In genomic region chr9:32551491-32552049, GRCh38 we compare ENCODE assay signal across 8 cellular contexts. TPM values are rescaled to one million over a fixed set of nuclear protein-coding genes. Genes with fewer than 3 reads are reported as not detected.
DNase-seq lines count a peak whose midpoint lies in the region; ATAC-seq and TF ChIP-seq lines count a peak whose summit lies in the region.

No MANE protein-coding gene starts in this region.

- peaks cover 35% of the 10 kb centered on the region for H3K4me1 Mint-ChIP-seq in activated CD8-positive, alpha-beta memory T cell treated with anti-CD3 and anti-CD28 coated beads, Interleukin-2, amount 10 ng/mL, durations not matched to agents 7 days and 5 days

- DNase-seq in AG04450 (ENCODE audit: low read depth, low spot score) (no peak), GM20000 (ENCODE audit: low spot score) (peak; percentile 39), NCI-H446 (lab: John Stamatoyannopoulos, UW) (peak; percentile 52 to 74), epithelial cell of esophagus (ENCODE audit: low read depth) (peak; percentile 34)
- DNase-seq in activated CD8-positive, alpha-beta memory T cell treated with anti-CD3 and anti-CD28 coated beads, Interleukin-2, amount 10 ng/mL, durations not matched to agents 7 days and 5 days: peak; percentile 64

- H3K36me3 Mint-ChIP-seq in activated CD8-positive, alpha-beta memory T cell treated with anti-CD3 and anti-CD28 coated beads, Interleukin-2, amount 10 ng/mL, durations not matched to agents 7 days and 5 days: peaks cover 15% of the 10 kb centered on the region

- no peaks in the 10 kb centered on the region for H3K27me3 Mint-ChIP-seq in activated CD8-positive, alpha-beta memory T cell treated with anti-CD3 and anti-CD28 coated beads, Interleukin-2, amount 10 ng/mL, durations not matched to agents 7 days and 5 days

- H3K27ac ChIP-seq in AG04450 (ENCODE audit: low read depth, low read length): peak overlapping the region; percentile 97
- peak overlapping the region; percentile 99 for H3K27ac ChIP-seq in muscle layer of duodenum (ENCODE audit: low read length)
- H3K27ac ChIP-seq in stomach smooth muscle (ENCODE audit: low read length): peak overlapping the region; percentile 94

- H3K27me3 ChIP-seq in AG04450 (ENCODE audit: control insufficient read depth, insufficient read depth, low read length) (no peaks in the 10 kb centered on the region), muscle layer of duodenum (ENCODE audit: low read depth, low read length) (no peaks in the 10 kb centered on the region), stomach smooth muscle (ENCODE audit: control insufficient read depth in 1 of 2, insufficient read depth in 2 of 2, low read length in 2 of 2) (no peaks in the 10 kb centered on the region)

- peak overlapping the region; percentile 96 for H3K4me3 Mint-ChIP-seq in activated CD8-positive, alpha-beta memory T cell treated with anti-CD3 and anti-CD28 coated beads, Interleukin-2, amount 10 ng/mL, durations not matched to agents 7 days and 5 days

- peaks cover 0 to 23% of the 10 kb centered on the region in 2 donors for H3K4me1 ChIP-seq in muscle layer of duodenum (ENCODE audit: control insufficient read depth in 1 of 2, insufficient read depth in 2 of 2, low read length in 2 of 2)
- peaks cover 11% of the 10 kb centered on the region for H3K4me1 ChIP-seq in stomach smooth muscle (ENCODE audit: control insufficient read depth, insufficient read depth, low read length)

- H3K9me3 ChIP-seq in AG04450 (ENCODE audit: control insufficient read depth, insufficient read depth, low read length) (no peaks in the 10 kb centered on the region), muscle layer of duodenum (ENCODE audit: control insufficient read depth in 1 of 2, low read length in 2 of 2) (no peaks in the 10 kb centered on the region), stomach smooth muscle (ENCODE audit: control insufficient read depth in 2 of 2, low read length in 2 of 2) (no peaks in the 10 kb centered on the region)

- no peak for TF ChIP-seq CTCF in AG04450 (IDR thresholded peaks at IDR 0.05; ENCODE audit: low read depth, low read length)
- no peak for TF ChIP-seq CTCF in GM20000 (IDR thresholded peaks at IDR 0.05; ENCODE audit: extremely low read depth, missing control alignments)
- no peak for TF ChIP-seq CTCF in epithelial cell of esophagus (IDR thresholded peaks at IDR 0.05; ENCODE audit: insufficient read depth, low read depth, low read length, missing control alignments)

- H3K4me3 ChIP-seq in AG04450 (ENCODE audit: low read depth, low read length) (peak overlapping the region; percentile 82), epithelial cell of esophagus (ENCODE audit: low read length) (peak overlapping the region; percentile 63), muscle layer of duodenum (ENCODE audit: low read depth in 1 of 2, low read length in 2 of 2) (peak overlapping the region; percentile 91 to 98), stomach smooth muscle (ENCODE audit: low read length in 2 of 2) (peak overlapping the region; percentile 75 to 92)

- peak overlapping the region; percentile 70 to 90 for H3K9ac ChIP-seq in stomach smooth muscle (ENCODE audit: low read length in 2 of 2)

- no peaks in the 10 kb centered on the region for H3K9me3 Mint-ChIP-seq in activated CD8-positive, alpha-beta memory T cell treated with anti-CD3 and anti-CD28 coated beads, Interleukin-2, amount 10 ng/mL, durations not matched to agents 7 days and 5 days (ENCODE audit: low read depth)

- POLR2A ChIA-PET in AG04450 (lab: Yijun Ruan, JAX): interaction anchor here (1.0 to 2.9 kb wide), 5 partner anchors 25 to 474 kb away, joined by 3 to 17 read pairs (median 10); partner anchors contain the start of genes ACO1, DNAJA1 and RIGI

- peaks cover 0 to 4% of the 10 kb centered on the region in 2 donors for H3K36me3 ChIP-seq in muscle layer of duodenum (ENCODE audit: control insufficient read depth in 1 of 2, insufficient read depth in 2 of 2, low read length in 2 of 2)
- H3K36me3 ChIP-seq in stomach smooth muscle (ENCODE audit: control insufficient read depth in 2 of 2, insufficient read depth in 2 of 2, low read length in 2 of 2): peaks cover 0 to 3% of the 10 kb centered on the region in 2 donors

- peak overlapping the region; percentile 98 for H3K27ac Mint-ChIP-seq in activated CD8-positive, alpha-beta memory T cell treated with anti-CD3 and anti-CD28 coated beads, Interleukin-2, amount 10 ng/mL, durations not matched to agents 7 days and 5 days

- CTCF ChIA-PET in AG04450 (lab: Charles Lee): interaction anchor here (1.0 to 10.9 kb wide), 6 partner anchors 18 to 173 kb away, joined by 3 to 106 read pairs (median 6); partner anchors contain the start of gene RIGI
- CTCF ChIA-PET in activated CD8-positive, alpha-beta memory T cell treated with anti-CD3 and anti-CD28 coated beads, Interleukin-2, amount 10 ng/mL, durations not matched to agents 7 days and 5 days (lab: Charles Lee): interaction anchor here (1.0 to 4.9 kb wide), 8 partner anchors 15 to 173 kb away, joined by 3 to 45 read pairs (median 14); partner anchors contain the start of genes NDUFB6 and RIGI

- peak; percentile 9 for ATAC-seq in activated CD8-positive, alpha-beta memory T cell treated with anti-CD3 and anti-CD28 coated beads, Interleukin-2, amount 10 ng/mL, durations not matched to agents 7 days and 5 days
- ATAC-seq in GM21737 (IDR thresholded peaks at IDR 0.05; ENCODE audit: unreplicated experiment): no peak

RNA-seq across cellular contexts. Expression of gene SMIM27, which starts 0.6 kb away (rescaled TPM):
- 7.2 and 11.6 TPM in 2 replicates for polyA plus RNA-seq in AG04450 (2011; rRNA removed)
- polyA minus RNA-seq in AG04450 (2011; rRNA and poly(A)+ RNA removed): 1.3 and 1.7 TPM in 2 replicates
- total RNA-seq in activated CD8-positive, alpha-beta memory T cell treated with anti-CD3 and anti-CD28 coated beads, Interleukin-2, amount 10 ng/mL, durations not matched to agents 7 days and 5 days: 10 to 100 TPM; 20.8 to 22.2 TPM

RNA-seq across cellular contexts. Expression of gene TOPORS, which starts 0.8 kb away (rescaled TPM):
- 14.4 and 20.4 TPM in 2 replicates for polyA plus RNA-seq in AG04450 (2011; rRNA removed)
- 15.2 and 25.8 TPM in 2 replicates for polyA minus RNA-seq in AG04450 (2011; rRNA and poly(A)+ RNA removed)
- total RNA-seq in activated CD8-positive, alpha-beta memory T cell treated with anti-CD3 and anti-CD28 coated beads, Interleukin-2, amount 10 ng/mL, durations not matched to agents 7 days and 5 days: 10 to 100 TPM; 12.1 to 15.2 TPM

RNA-seq across cellular contexts. Expression of gene NDUFB6, which starts 21.4 kb away (rescaled TPM):
- polyA plus RNA-seq in AG04450 (2011; rRNA removed): 60.2 and 65.3 TPM in 2 replicates
- polyA minus RNA-seq in AG04450 (2011; rRNA and poly(A)+ RNA removed): 13.7 and 18.1 TPM in 2 replicates
- total RNA-seq in activated CD8-positive, alpha-beta memory T cell treated with anti-CD3 and anti-CD28 coated beads, Interleukin-2, amount 10 ng/mL, durations not matched to agents 7 days and 5 days: 10 to 100 TPM; 48.7 to 56.6 TPM

RNA-seq across cellular contexts. Expression of gene RIGI, which starts 25.6 kb away (rescaled TPM):
- polyA plus RNA-seq in AG04450 (2011; rRNA removed): 8.4 and 11.1 TPM in 2 replicates
- 5.0 and 7.7 TPM in 2 replicates for polyA minus RNA-seq in AG04450 (2011; rRNA and poly(A)+ RNA removed)
- 10 to 100 TPM; 27.1 to 40.0 TPM for total RNA-seq in activated CD8-positive, alpha-beta memory T cell treated with anti-CD3 and anti-CD28 coated beads, Interleukin-2, amount 10 ng/mL, durations not matched to agents 7 days and 5 days
